In the genomic region with DNA sequence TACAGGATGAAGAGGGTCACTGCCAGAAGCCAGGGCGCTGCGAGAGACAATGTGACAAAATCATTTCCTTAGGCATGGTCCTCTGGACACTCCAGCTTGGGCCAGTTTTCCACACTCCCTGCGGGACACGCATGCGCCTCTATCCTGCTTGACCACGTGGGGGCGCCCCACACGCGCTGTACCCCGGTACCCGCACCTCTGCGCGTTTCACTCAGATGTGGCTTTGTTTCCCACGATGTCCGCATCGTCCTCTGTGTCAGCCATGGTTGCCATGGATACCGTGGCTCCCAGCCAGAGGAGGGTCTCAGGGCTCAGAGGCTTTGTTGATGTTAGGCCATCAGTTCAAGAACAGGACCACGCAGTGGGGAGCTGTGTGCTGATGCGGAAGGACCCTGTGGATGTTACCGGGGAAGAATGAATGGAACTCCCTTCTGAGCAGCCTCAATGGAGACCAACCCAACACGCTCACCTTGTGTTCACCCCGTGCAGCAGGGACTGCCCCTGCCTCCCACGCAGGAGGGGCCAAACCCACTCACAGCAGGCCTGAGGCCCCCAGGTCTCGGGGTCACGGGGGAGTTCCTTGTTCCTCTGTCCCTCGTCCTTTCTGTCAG, we compare ENCODE assay signal across 8 cellular contexts.
A peak's percentile ranks its signal among the peaks of the same experiment; 100 is the strongest.
DNase-seq lines count a peak whose midpoint lies in the region; ATAC-seq and TF ChIP-seq lines count a peak whose summit lies in the region.

No MANE protein-coding gene starts in this region.

- no peak overlapping the region for H3K27ac Mint-ChIP-seq in immature natural killer cell

- H3K36me3 ChIP-seq in Karpas-422 (ENCODE audit: insufficient read depth, low read length): no peaks in the 10 kb centered on the region

- H3K27me3 Mint-ChIP-seq in immature natural killer cell (ENCODE audit: low read depth in 3 of 3): peaks cover 4 to 19% (median 8%) of the 10 kb centered on the region in 3 donors

- no peaks in the 10 kb centered on the region for H3K79me2 ChIP-seq in Karpas-422 (ENCODE audit: low read length)

- H2AFZ ChIP-seq in Karpas-422 (ENCODE audit: low read length): no peak overlapping the region

- no peak overlapping the region for H3K27ac ChIP-seq in Karpas-422 (ENCODE audit: low read length)

- no peak overlapping the region for H3K4me3 Mint-ChIP-seq in immature natural killer cell

- ATAC-seq in HG03025 (IDR thresholded peaks at IDR 0.05; ENCODE audit: low FRiP score, unreplicated experiment) (no peak), GM18867 (IDR thresholded peaks at IDR 0.05; ENCODE audit: unreplicated experiment) (no peak)

- in situ Hi-C loops in astrocyte of the spinal cord (cut with HindIII; ENCODE audit: low sequenced_read_pairs): no loop called here

- TF ChIP-seq CTCF in astrocyte of the spinal cord (IDR thresholded peaks at IDR 0.05; ENCODE audit: low read depth, low read length): peak; percentile 77

- no peaks in the 10 kb centered on the region for H3K4me1 Mint-ChIP-seq in immature natural killer cell

- H3K4me3 ChIP-seq in Karpas-422 (ENCODE audit: low read length) (no peak overlapping the region), astrocyte of the spinal cord (ENCODE audit: low read depth, low read length) (no peak overlapping the region)

- DNase-seq in DMS153 treated with DMSO at 0.1 percent for 48 hours (lab: John Stamatoyannopoulos, UW; ENCODE audit: unreplicated experiment) (peak; percentile 20), Karpas-422 (peak; percentile 72), SW480 (ENCODE audit: low spot score) (peak; percentile 59), astrocyte of the spinal cord (ENCODE audit: low read depth, low spot score) (peak; percentile 9), immature natural killer cell (peak; percentile 14 to 30 (median 28))
- peak; percentile 2 to 34 (median 10) for DNase-seq in stimulated activated CD4-positive, alpha-beta T cell treated with anti-CD3 and anti-CD28 coated beads, Interleukin-1b, Interleukin-23, amount 100 ng/mL, for 24 hours (ENCODE audit: low read depth in 4 of 4, low spot score in 1 of 4)

- no peaks in the 10 kb centered on the region for H3K27me3 ChIP-seq in Karpas-422 (ENCODE audit: low read length)

- H3K36me3 Mint-ChIP-seq in immature natural killer cell: no peaks in the 10 kb centered on the region

- H3K9me2 ChIP-seq in Karpas-422 (replicated peaks; ENCODE audit: insufficient read depth, low read length): no peaks in the 10 kb centered on the region

- H3K9me3 ChIP-seq in Karpas-422 (ENCODE audit: low read length): no peaks in the 10 kb centered on the region

- H3K9ac ChIP-seq in Karpas-422 (ENCODE audit: low read length): no peak overlapping the region

- no peaks in the 10 kb centered on the region for H3K4me1 ChIP-seq in Karpas-422 (ENCODE audit: low read length)

- H4K20me1 ChIP-seq in Karpas-422 (ENCODE audit: insufficient read depth, low read depth, low read length): no peaks in the 10 kb centered on the region

- H3K4me2 ChIP-seq in Karpas-422 (ENCODE audit: low read depth, low read length, poor library complexity, severe bottlenecking): no peak overlapping the region

- no peaks in the 10 kb centered on the region for H3K9me3 Mint-ChIP-seq in immature natural killer cell

Comparison
In these comparisons a context has a peak if more than half of its experiments do, and no peak if none do; other contexts are left out.
1. DNase-seq: peak in every context shown above with its lines; median percentile 72 in Karpas-422; 59 in SW480; 28 in immature natural killer cell; 20 in DMS153 treated with DMSO at 0.1 percent for 48 hours; 10 in stimulated activated CD4-positive, alpha-beta T cell treated with anti-CD3 and anti-CD28 coated beads, Interleukin-1b, Interleukin-23, amount 100 ng/mL, for 24 hours; 9 in astrocyte of the spinal cord.